8 cellular contexts compared by ENCODE assay signal in genomic region chr15:92914768-92915221, GRCh38. TPM values are rescaled to one million over a fixed set of nuclear protein-coding genes. Genes with fewer than 3 reads are reported as not detected.
DNase-seq lines count a peak whose midpoint lies in the region; ATAC-seq and TF ChIP-seq lines count a peak whose summit lies in the region.

No MANE protein-coding gene starts in this region.

- no peak overlapping the region for H3K4me3 ChIP-seq in liver (ENCODE audit: low read depth in 1 of 3, low read length in 3 of 3)
- peak overlapping the region; percentile 2 for H3K4me3 ChIP-seq in upper lobe of right lung

- no peaks in the 10 kb centered on the region for H3K27me3 ChIP-seq in CD4-positive, alpha-beta T cell (ENCODE audit: control insufficient read depth, insufficient read depth, low read length)
- no peaks in the 10 kb centered on the region for H3K27me3 ChIP-seq in liver (ENCODE audit: control insufficient read depth in 4 of 4, insufficient read depth in 4 of 4, low read length in 3 of 4)
- H3K27me3 ChIP-seq in upper lobe of right lung, result no peaks in the 10 kb centered on the region

- DNase-seq in CD4-positive, alpha-beta T cell, result peak in 1 of 10 experiments; percentile 45
- DNase-seq in HFFc6 (no peak), upper lobe of right lung (no peak), SW480 (ENCODE audit: low spot score) (no peak), NCI-H2196 (lab: John Stamatoyannopoulos, UW; ENCODE audit: unreplicated experiment) (no peak)
- DNase-seq in activated CD4-positive, alpha-beta memory T cell treated with anti-CD3 and anti-CD28 coated beads for 36 hours, result no peak

- CTCF ChIA-PET in CD4-positive, alpha-beta T cell (lab: Charles Lee), result interaction anchor here (0.9 to 5.7 kb wide), 5 partner anchors 10 to 106 kb away, joined by 3 to 51 read pairs (median 32); partner anchors contain the start of gene CHD2
- CTCF ChIA-PET in activated CD4-positive, alpha-beta memory T cell treated with anti-CD3 and anti-CD28 coated beads for 36 hours (lab: Charles Lee), result interaction anchor here (0.6 to 5.5 kb wide), 8 partner anchors 7 to 117 kb away, joined by 3 to 78 read pairs (median 10); partner anchors contain the start of gene CHD2

- ATAC-seq in CD4-positive, alpha-beta T cell (ENCODE audit: poor library complexity), result peak; percentile 83
- ATAC-seq in upper lobe of right lung (peak; percentile 18), GM21360 (IDR thresholded peaks at IDR 0.05; ENCODE audit: unreplicated experiment) (no peak)

- TF ChIP-seq RAD21 in liver (IDR thresholded peaks at IDR 0.05), result no peak

- intact Hi-C loops in CD4-positive, alpha-beta T cell (cut with DNase I, micrococcal nuclease), result loop anchor here in 1 of 2 experiments (1.0 to 2.0 kb wide), 4 partner anchors 8 to 106 kb away; partner anchors contain the start of gene CHD2
- intact Hi-C loops in activated CD4-positive, alpha-beta memory T cell treated with anti-CD3 and anti-CD28 coated beads for 36 hours (cut with micrococcal nuclease), result loop anchor here (1.0 to 2.0 kb wide), 2 partner anchors 8 to 14 kb away; partner anchors contain the start of gene CHD2
- intact Hi-C loops in upper lobe of right lung (cut with DNase I), result loop anchor here (10.0 kb wide), 1 partner anchor 110 kb away; no protein-coding TSS in a partner anchor

- no peaks in the 10 kb centered on the region for H3K36me3 ChIP-seq in liver (ENCODE audit: control insufficient read depth in 4 of 4, insufficient read depth in 3 of 4, low read depth in 1 of 4, low read length in 3 of 4)
- peaks cover 6% of the 10 kb centered on the region for H3K36me3 ChIP-seq in upper lobe of right lung

- peak overlapping the region; percentile 96 for H3K27ac ChIP-seq in CD4-positive, alpha-beta T cell (ENCODE audit: low read depth, low read length)
- H3K27ac ChIP-seq in liver (ENCODE audit: low read depth in 1 of 2, low read length in 2 of 2) (peak overlapping the region; percentile 68 to 77), upper lobe of right lung (peak overlapping the region; percentile 47)

- H3K4me1 ChIP-seq in liver (ENCODE audit: control insufficient read depth in 4 of 4, insufficient read depth in 4 of 4, low read length in 3 of 4), result peaks cover 35 to 73% (median 52%) of the 10 kb centered on the region in 4 donors
- peaks cover 96% of the 10 kb centered on the region for H3K4me1 ChIP-seq in upper lobe of right lung

- no peaks in the 10 kb centered on the region for H3K9me3 ChIP-seq in CD4-positive, alpha-beta T cell (ENCODE audit: control insufficient read depth, low read length)
- no peaks in the 10 kb centered on the region for H3K9me3 ChIP-seq in liver (ENCODE audit: control insufficient read depth in 4 of 4, low read length in 3 of 4)
- H3K9me3 ChIP-seq in upper lobe of right lung, result no peaks in the 10 kb centered on the region

- H3K9ac ChIP-seq in liver (ENCODE audit: low read depth in 1 of 2, low read length in 2 of 2), result peak overlapping the region in 1 of 2 donors; percentile 56

- peak overlapping the region; percentile 99 for H3K27ac Mint-ChIP-seq in CD4-positive, alpha-beta T cell
- peak overlapping the region; percentile 66 for H3K27ac Mint-ChIP-seq in HFFc6
- peak overlapping the region; percentile 99 for H3K27ac Mint-ChIP-seq in activated CD4-positive, alpha-beta memory T cell treated with anti-CD3 and anti-CD28 coated beads for 36 hours

- no peaks in the 10 kb centered on the region for H3K27me3 Mint-ChIP-seq in CD4-positive, alpha-beta T cell
- H3K27me3 Mint-ChIP-seq in HFFc6 (ENCODE audit: insufficient read depth), result peaks cover 2% of the 10 kb centered on the region
- H3K27me3 Mint-ChIP-seq in activated CD4-positive, alpha-beta memory T cell treated with anti-CD3 and anti-CD28 coated beads for 36 hours, result no peaks in the 10 kb centered on the region

- whole genome bisulfite sequencing in liver, result 56% methylated on average over 4 of the region's 4 CpGs

- POLR2A ChIA-PET in CD4-positive, alpha-beta T cell (lab: Charles Lee), result interaction anchor here (1.0 to 15.7 kb wide), 16 partner anchors 10 to 117 kb away, joined by 3 to 352 read pairs (median 6); partner anchors contain the start of gene CHD2
- POLR2A ChIA-PET in activated CD4-positive, alpha-beta memory T cell treated with anti-CD3 and anti-CD28 coated beads for 36 hours (lab: Charles Lee), result interaction anchor here (0.9 to 6.2 kb wide), 8 partner anchors 10 to 106 kb away, joined by 3 to 72 read pairs (median 16); partner anchors contain the start of gene CHD2

- TF ChIP-seq CTCF in CD4-positive, alpha-beta T cell (IDR thresholded peaks at IDR 0.05), result no peak
- TF ChIP-seq CTCF in HFFc6 (IDR thresholded peaks at IDR 0.05) (no peak), liver (IDR thresholded peaks at IDR 0.05; ENCODE audit: low read depth, low read length, missing input control) (no peak), upper lobe of right lung (IDR thresholded peaks at IDR 0.05) (no peak)

- H3K4me3 Mint-ChIP-seq in CD4-positive, alpha-beta T cell, result peak overlapping the region; percentile 91
- peak overlapping the region; percentile 11; the same call in 1 of the 2 replicates for H3K4me3 Mint-ChIP-seq in HFFc6
- H3K4me3 Mint-ChIP-seq in activated CD4-positive, alpha-beta memory T cell treated with anti-CD3 and anti-CD28 coated beads for 36 hours, result peak overlapping the region; percentile 90

- H3K36me3 Mint-ChIP-seq in CD4-positive, alpha-beta T cell (ENCODE audit: low read depth), result peaks cover 71% of the 10 kb centered on the region
- H3K36me3 Mint-ChIP-seq in HFFc6 (ENCODE audit: low read depth), result peaks cover 66% of the 10 kb centered on the region
- H3K36me3 Mint-ChIP-seq in activated CD4-positive, alpha-beta memory T cell treated with anti-CD3 and anti-CD28 coated beads for 36 hours, result peaks cover 41% of the 10 kb centered on the region

- peaks cover 79% of the 10 kb centered on the region for H3K4me1 Mint-ChIP-seq in CD4-positive, alpha-beta T cell (ENCODE audit: low read depth)
- peaks cover 83% of the 10 kb centered on the region for H3K4me1 Mint-ChIP-seq in HFFc6 (ENCODE audit: low read depth)
- H3K4me1 Mint-ChIP-seq in activated CD4-positive, alpha-beta memory T cell treated with anti-CD3 and anti-CD28 coated beads for 36 hours (ENCODE audit: low read depth), result peaks cover 81% of the 10 kb centered on the region

- H3K9me3 Mint-ChIP-seq in CD4-positive, alpha-beta T cell, result no peaks in the 10 kb centered on the region
- no peaks in the 10 kb centered on the region for H3K9me3 Mint-ChIP-seq in HFFc6
- H3K9me3 Mint-ChIP-seq in activated CD4-positive, alpha-beta memory T cell treated with anti-CD3 and anti-CD28 coated beads for 36 hours, result no peaks in the 10 kb centered on the region

TF ChIP-seq in liver, 16 proteins besides CTCF, POLR2A, EP300 and RAD21:
- TF ChIP-seq GABPA (IDR thresholded peaks at IDR 0.05 in 1 of 2, conservative IDR thresholded peaks at IDR 0.05 in 1 of 2), result no peak
- TF ChIP-seq SP1 (IDR thresholded peaks at IDR 0.05), result peak; percentile 9
- TF ChIP-seq RXRA (IDR thresholded peaks at IDR 0.05), result peak; percentile 17 to 48
TF ChIP-seq in liver: peak in this region for 2.

RNA-seq across cellular contexts. Expression of gene CHD2, which starts 14.7 kb away (rescaled TPM):
- total RNA-seq in CD4-positive, alpha-beta T cell, result 100 to 1,000 TPM; 615 to 660 TPM
- total RNA-seq in HFFc6 (2021; fragmentation: NEBNext Ultra II Directional; extraction: Animal tissue kit (Norgen Biotek cat#: 25700)), result 10 to 100 TPM; 47.5 to 65.3 (median 57.2) TPM
- total RNA-seq in activated CD4-positive, alpha-beta memory T cell treated with anti-CD3 and anti-CD28 coated beads for 36 hours, result 100 to 1,000 TPM; 113 to 121 TPM
- total RNA-seq in liver, result 10 to 100 TPM; 70.5 to 90.2 TPM
- 10 to 100 TPM; 13.9 to 28.3 TPM for polyA plus RNA-seq in liver
- 161 TPM for total RNA-seq in upper lobe of right lung

Comparison
In these comparisons a context has a peak if more than half of its experiments do, and no peak if none do; other contexts are left out.
1. H3K4me3 Mint-ChIP-seq: peak in every context shown above with its lines; median percentile 91 in CD4-positive, alpha-beta T cell; 90 in activated CD4-positive, alpha-beta memory T cell treated with anti-CD3 and anti-CD28 coated beads for 36 hours; 11 in HFFc6.